Comparison of ENCODE assay signal across 1 cellular context in the genomic region with DNA sequence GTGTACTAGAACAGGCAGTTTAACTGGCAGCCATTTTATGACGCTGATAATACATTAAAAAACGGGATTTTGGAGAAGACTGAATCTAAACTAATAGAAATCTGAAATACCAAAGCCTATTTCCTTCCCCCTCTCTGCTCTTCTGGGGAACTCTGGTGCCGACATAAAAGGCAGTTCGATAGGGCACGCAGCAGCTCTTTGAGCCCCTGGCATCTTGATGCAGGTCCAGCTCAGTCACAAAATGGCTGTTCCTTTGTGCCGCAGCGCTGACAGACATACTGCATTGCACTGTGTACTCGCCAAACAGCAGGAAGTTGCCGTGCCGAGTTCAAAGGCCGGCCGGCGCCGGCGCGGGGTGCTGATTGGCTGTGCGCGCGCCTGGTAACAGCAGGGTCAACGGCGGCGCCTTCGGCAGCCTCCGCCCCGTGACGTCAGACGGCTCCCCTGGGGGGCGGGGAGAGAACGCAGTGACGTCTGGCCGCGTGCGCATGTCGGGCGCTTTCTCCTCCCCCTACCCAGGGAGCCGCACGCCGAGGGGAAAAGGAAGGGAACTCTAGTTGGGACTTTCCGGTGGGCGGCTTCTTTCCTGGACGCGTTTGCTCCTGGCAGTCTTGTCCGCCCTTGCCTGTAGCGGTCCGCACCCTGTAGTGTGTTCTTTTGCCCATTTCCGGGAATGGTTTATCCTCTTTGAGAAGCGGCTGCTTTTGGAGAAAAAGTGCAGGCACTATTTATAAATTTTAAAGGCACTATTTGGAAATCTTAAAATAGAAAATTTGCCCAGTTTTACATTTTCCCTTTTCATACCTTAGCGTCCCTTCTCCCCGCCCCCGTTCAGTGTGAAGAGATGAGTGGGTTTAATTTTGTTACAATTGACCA.
TF ChIP-seq lines count a peak whose summit lies in the region.

No MANE protein-coding gene starts in this region.

TF ChIP-seq in HEK293, 187 proteins besides CTCF, POLR2A, EP300 and RAD21 (continued from another document and continues in another):
- TF ChIP-seq PATZ1 (tag by site-specific recombination; IDR thresholded peaks at IDR 0.05) (peak; percentile 87), ZNF341 (tag by site-specific recombination; IDR thresholded peaks at IDR 0.05; ENCODE audit: low read depth) (peak; percentile 97), OVOL3 (tag by site-specific recombination; IDR thresholded peaks at IDR 0.05) (no peak), WT1 (tag by site-specific recombination; IDR thresholded peaks at IDR 0.05) (peak; percentile 14; the same call in 1 of the 2 replicates), ZEB2 (tag by site-specific recombination; IDR thresholded peaks at IDR 0.05) (peak; percentile 79), ZNF350 (tag by site-specific recombination; IDR thresholded peaks at IDR 0.05) (no peak), KLF7 (tag by site-specific recombination; IDR thresholded peaks at IDR 0.05; ENCODE audit: borderline replicate concordance) (peak; percentile 43; the same call in 1 of the 2 replicates), ZNF324 (tag by site-specific recombination; IDR thresholded peaks at IDR 0.05) (peak; percentile 43; the same call in 1 of the 2 replicates), ZNF747 (tag by site-specific recombination; IDR thresholded peaks at IDR 0.05) (no peak), TCF7L2 (IDR thresholded peaks at IDR 0.05; ENCODE audit: borderline replicate concordance, low read depth, low read length) (peak; percentile 100), ZNF2 (tag by site-specific recombination; IDR thresholded peaks at IDR 0.05) (peak; percentile 80), ZNF488 (tag by site-specific recombination; IDR thresholded peaks at IDR 0.05) (no peak), FEZF1 (tag by site-specific recombination; IDR thresholded peaks at IDR 0.05) (peak; percentile 91), ZNF768 (tag by site-specific recombination; IDR thresholded peaks at IDR 0.05) (no peak), ZBTB7A (tag by site-specific recombination; IDR thresholded peaks at IDR 0.05; ENCODE audit: low read depth) (no peak), ZNF837 (tag by site-specific recombination; IDR thresholded peaks at IDR 0.05) (no peak), ZNF610 (tag by site-specific recombination; IDR thresholded peaks at IDR 0.05; ENCODE audit: borderline replicate concordance) (peak; percentile 80; the same call in 1 of the 2 replicates), ZNF398 (tag by site-specific recombination; IDR thresholded peaks at IDR 0.05) (no peak), YY2 (tag by site-specific recombination; IDR thresholded peaks at IDR 0.05) (peak; percentile 90), ZNF530 (tag by site-specific recombination; IDR thresholded peaks at IDR 0.05; ENCODE audit: low read depth) (no peak), ZNF280C (tag by site-specific recombination; IDR thresholded peaks at IDR 0.05) (no peak), AEBP2 (tag by site-specific recombination; IDR thresholded peaks at IDR 0.05; ENCODE audit: borderline replicate concordance) (no peak), ZNF449 (tag by site-specific recombination; IDR thresholded peaks at IDR 0.05) (0 out of 2 replicates have a peak, but pooled peaks have one; percentile 7), ELK4 (IDR thresholded peaks at IDR 0.05; ENCODE audit: borderline replicate concordance, low read depth, low read length) (no peak; the same call in 1 of the 2 replicates), MZF1 (tag by site-specific recombination; IDR thresholded peaks at IDR 0.05; ENCODE audit: borderline replicate concordance) (0 out of 2 replicates have a peak, but pooled peaks have one; percentile 27), ZNF239 (tag by site-specific recombination; IDR thresholded peaks at IDR 0.05) (no peak), ZSCAN5A (tag by site-specific recombination; IDR thresholded peaks at IDR 0.05) (no peak), ZXDB (tag by site-specific recombination; IDR thresholded peaks at IDR 0.05) (peak; percentile 96), HOXC10 (CRISPR knock-in tag; IDR thresholded peaks at IDR 0.05) (peak; percentile 36; the same call in 1 of the 2 replicates)
- TF ChIP-seq, protein P1, sequence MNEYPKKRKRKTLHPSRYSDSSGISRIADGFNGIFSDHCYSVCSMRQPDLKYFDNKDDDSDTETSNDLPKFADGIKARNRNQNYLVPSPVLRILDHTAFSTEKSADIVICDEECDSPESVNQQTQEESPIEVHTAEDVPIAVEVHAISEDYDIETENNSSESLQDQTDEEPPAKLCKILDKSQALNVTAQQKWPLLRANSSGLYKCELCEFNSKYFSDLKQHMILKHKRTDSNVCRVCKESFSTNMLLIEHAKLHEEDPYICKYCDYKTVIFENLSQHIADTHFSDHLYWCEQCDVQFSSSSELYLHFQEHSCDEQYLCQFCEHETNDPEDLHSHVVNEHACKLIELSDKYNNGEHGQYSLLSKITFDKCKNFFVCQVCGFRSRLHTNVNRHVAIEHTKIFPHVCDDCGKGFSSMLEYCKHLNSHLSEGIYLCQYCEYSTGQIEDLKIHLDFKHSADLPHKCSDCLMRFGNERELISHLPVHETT (tag by site-specific recombination; IDR thresholded peaks at IDR 0.05) = peak; percentile 29; the same call in 1 of the 2 replicates
- TF ChIP-seq, protein P2, sequence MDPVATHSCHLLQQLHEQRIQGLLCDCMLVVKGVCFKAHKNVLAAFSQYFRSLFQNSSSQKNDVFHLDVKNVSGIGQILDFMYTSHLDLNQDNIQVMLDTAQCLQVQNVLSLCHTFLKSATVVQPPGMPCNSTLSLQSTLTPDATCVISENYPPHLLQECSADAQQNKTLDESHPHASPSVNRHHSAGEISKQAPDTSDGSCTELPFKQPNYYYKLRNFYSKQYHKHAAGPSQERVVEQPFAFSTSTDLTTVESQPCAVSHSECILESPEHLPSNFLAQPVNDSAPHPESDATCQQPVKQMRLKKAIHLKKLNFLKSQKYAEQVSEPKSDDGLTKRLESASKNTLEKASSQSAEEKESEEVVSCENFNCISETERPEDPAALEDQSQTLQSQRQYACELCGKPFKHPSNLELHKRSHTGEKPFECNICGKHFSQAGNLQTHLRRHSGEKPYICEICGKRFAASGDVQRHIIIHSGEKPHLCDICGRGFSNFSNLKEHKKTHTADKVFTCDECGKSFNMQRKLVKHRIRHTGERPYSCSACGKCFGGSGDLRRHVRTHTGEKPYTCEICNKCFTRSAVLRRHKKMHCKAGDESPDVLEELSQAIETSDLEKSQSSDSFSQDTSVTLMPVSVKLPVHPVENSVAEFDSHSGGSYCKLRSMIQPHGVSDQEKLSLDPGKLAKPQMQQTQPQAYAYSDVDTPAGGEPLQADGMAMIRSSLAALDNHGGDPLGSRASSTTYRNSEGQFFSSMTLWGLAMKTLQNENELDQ (tag by site-specific recombination; IDR thresholded peaks at IDR 0.05; ENCODE audit: low read depth) = no peak
